12 cellular contexts compared by ENCODE assay signal in the genomic region with DNA sequence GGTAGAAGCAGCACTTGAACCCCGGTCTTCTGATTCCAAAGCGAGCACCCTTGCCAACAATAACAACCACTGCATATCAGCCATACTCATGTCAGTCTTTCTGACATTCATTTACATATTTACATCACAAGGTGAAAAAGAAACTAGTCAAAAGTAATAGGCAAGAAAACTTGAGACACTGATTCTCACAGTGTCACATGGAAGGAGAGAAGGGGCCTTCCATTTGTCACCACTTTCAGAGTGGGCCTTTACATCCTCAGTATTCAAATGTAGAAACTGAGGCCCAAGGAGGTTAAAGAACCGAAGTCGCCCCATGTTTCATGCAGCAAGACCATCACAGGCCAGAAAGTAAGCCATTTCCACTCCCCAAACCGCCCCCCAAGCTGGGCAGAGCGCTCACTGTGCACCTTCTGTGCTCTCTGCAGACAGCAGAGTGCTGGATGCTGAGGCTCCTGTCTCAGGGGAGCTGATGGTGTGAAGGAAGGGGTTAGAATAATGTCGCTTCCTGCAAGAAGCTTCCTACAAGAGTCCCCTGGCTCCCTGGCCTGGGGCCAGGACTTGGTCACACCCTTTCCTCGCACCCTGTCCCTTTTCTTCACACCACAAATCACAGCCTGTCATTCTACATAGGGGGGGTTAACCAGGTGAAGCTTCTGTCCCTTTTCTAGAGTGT.
DNase-seq lines count a peak whose midpoint lies in the region; ATAC-seq and TF ChIP-seq lines count a peak whose summit lies in the region.
"Had no signal": no experiment of that assay in that cellular context is flagged by ENCODE, and none has a peak within 500 bp of the region (broad histone marks: within the 10 kb centered on the region; RNA-seq: fewer than 3 reads in every experiment).

No MANE protein-coding gene starts in this region.

- H3K9me3 Mint-ChIP-seq in Calu3 (ENCODE audit: low read depth, unreplicated experiment) (no peaks in the 10 kb centered on the region), chondrocyte (ENCODE audit: low read depth) (no peaks in the 10 kb centered on the region), osteocyte (ENCODE audit: unreplicated experiment) (no peaks in the 10 kb centered on the region)

- DNase-seq in Calu3 (no peak), chondrocyte (ENCODE audit: low spot score) (peak; percentile 51), NK-92 (lab: John Stamatoyannopoulos, UW; ENCODE audit: unreplicated experiment) (no peak), NOMO-1 (lab: John Stamatoyannopoulos, UW; ENCODE audit: unreplicated experiment in 2 of 2) (no peak), omental fat pad (ENCODE audit: low spot score) (no peak), osteocyte (ENCODE audit: extremely low spot score, unreplicated experiment) (no peak)
- DNase-seq: body of pancreas, DMS 273 treated with DMSO at 0.1 percent for 48 hours, NCI-H1436 treated with DMSO at 0.1 percent for 48 hours, PC-3 had no signal

- no TSS peak for BruUV-seq in Calu3 (replicated peaks; lab: Mats Ljungman, UMichigan)

- intact Hi-C loops in Calu3 (cut with micrococcal nuclease; ENCODE audit: unreplicated experiment), result no loop called here

- ATAC-seq in GM19035 (IDR thresholded peaks at IDR 0.05; ENCODE audit: unreplicated experiment) (peak; percentile 41), HG03354 (IDR thresholded peaks at IDR 0.05; ENCODE audit: poor library complexity, severe bottlenecking, unreplicated experiment) (peak; percentile 36), omental fat pad (ENCODE audit: low FRiP score) (no peak)
- ATAC-seq: PC-3 had no signal

- H3K27ac Mint-ChIP-seq in Calu3 (ENCODE audit: unreplicated experiment), result peak overlapping the region; percentile 86
- no peak overlapping the region for H3K27ac Mint-ChIP-seq in chondrocyte (ENCODE audit: unreplicated experiment)
- no peak overlapping the region for H3K27ac Mint-ChIP-seq in osteocyte (ENCODE audit: unreplicated experiment)

- H3K4me1 Mint-ChIP-seq in Calu3 (ENCODE audit: low read depth, unreplicated experiment) (peaks cover 73% of the 10 kb centered on the region), chondrocyte (ENCODE audit: low read depth) (peaks cover 65% of the 10 kb centered on the region), osteocyte (ENCODE audit: unreplicated experiment) (peaks cover 45% of the 10 kb centered on the region)

- peaks cover 21% of the 10 kb centered on the region for H3K36me3 Mint-ChIP-seq in Calu3 (ENCODE audit: insufficient read depth, unreplicated experiment)
- no peaks in the 10 kb centered on the region for H3K36me3 Mint-ChIP-seq in chondrocyte (ENCODE audit: low read depth)
- no peaks in the 10 kb centered on the region for H3K36me3 Mint-ChIP-seq in osteocyte (ENCODE audit: unreplicated experiment)

- H3K4me3 Mint-ChIP-seq in Calu3 (ENCODE audit: low read depth, unreplicated experiment) (peak overlapping the region; percentile 15), chondrocyte (ENCODE audit: unreplicated experiment) (no peak overlapping the region), osteocyte (ENCODE audit: unreplicated experiment) (no peak overlapping the region)

- CTCF ChIA-PET in Calu3 (lab: Charles Lee), result interaction anchor here (0.6 to 3.2 kb wide), 4 partner anchors 8 to 1178 kb away, joined by 3 to 23 read pairs (median 7); no protein-coding TSS in a partner anchor

- H3K27me3 Mint-ChIP-seq in Calu3 (ENCODE audit: unreplicated experiment) (no peaks in the 10 kb centered on the region), chondrocyte (ENCODE audit: low read depth) (no peaks in the 10 kb centered on the region), osteocyte (ENCODE audit: unreplicated experiment) (no peaks in the 10 kb centered on the region)

- TF ChIP-seq CTCF in Calu3 (IDR thresholded peaks at IDR 0.05; ENCODE audit: unreplicated experiment), result no peak
- TF ChIP-seq CTCF in chondrocyte (IDR thresholded peaks at IDR 0.05), result no peak
- no peak for TF ChIP-seq CTCF in omental fat pad (IDR thresholded peaks at IDR 0.05)
- no peak for TF ChIP-seq CTCF in osteocyte (IDR thresholded peaks at IDR 0.05)
